In the genomic region with DNA sequence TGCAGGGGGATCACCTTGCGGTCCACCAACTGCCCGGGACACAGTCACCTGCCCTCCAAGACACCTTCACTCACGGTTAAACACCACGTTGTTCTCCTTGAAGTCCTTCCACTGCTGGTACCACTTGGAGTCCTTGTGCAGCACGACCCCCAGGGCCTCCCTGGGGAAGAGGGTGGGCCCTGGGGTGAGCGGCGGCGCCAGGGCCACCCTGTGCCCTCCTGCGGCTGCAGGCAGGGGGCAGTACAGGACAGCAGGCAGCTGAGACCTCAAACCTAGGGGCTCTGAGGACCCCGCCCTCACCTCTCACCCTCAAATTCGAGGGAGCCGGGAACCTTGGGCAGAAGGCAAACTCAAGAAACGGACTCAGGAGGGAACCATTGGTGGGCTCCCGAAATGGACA, we compare ENCODE assay signal across 8 cellular contexts. TPM values are rescaled to one million over a fixed set of nuclear protein-coding genes. Genes with fewer than 3 reads are reported as not detected.
DNase-seq lines count a peak whose midpoint lies in the region; ATAC-seq and TF ChIP-seq lines count a peak whose summit lies in the region.
"Had no signal": no experiment of that assay in that cellular context is flagged by ENCODE, and none has a peak within 500 bp of the region (broad histone marks: within the 10 kb centered on the region; RNA-seq: fewer than 3 reads in every experiment).

No MANE protein-coding gene starts in this region.

- no peak overlapping the region for H4K91ac ChIP-seq in H9 (ENCODE audit: insufficient read length, low read depth, low read length)

- H3K79me1 ChIP-seq in H9 (ENCODE audit: insufficient read depth, low read depth, low read length, poor library complexity, severe bottlenecking): no peaks in the 10 kb centered on the region

- H3K9me3 Mint-ChIP-seq in H9: no peaks in the 10 kb centered on the region
- H3K9me3 Mint-ChIP-seq in chondrocyte (ENCODE audit: low read depth): no peaks in the 10 kb centered on the region

- no peak overlapping the region for H3K23ac ChIP-seq in H9 (ENCODE audit: insufficient read length, low read depth, low read length)

- no peak for TF ChIP-seq POLR2A in sigmoid colon (IDR thresholded peaks at IDR 0.05)

- no CpG with 5 or more reads among the region's 14 CpGs for WGBS in H9 (ENCODE audit: extremely low coverage, insufficient read length, low lambda C conversion rate)
- WGBS in sigmoid colon, 2 donors: 88 to 93% methylated on average over 14 of the region's 14 CpGs

- intact Hi-C loops in sigmoid colon (cut with DNase I): no loop called here

- H3K79me2 ChIP-seq in H9 (ENCODE audit: insufficient read depth, low read length): no peaks in the 10 kb centered on the region

- no peak overlapping the region for H4K5ac ChIP-seq in H9 (ENCODE audit: insufficient read length, low read depth, low read length)

- no peak overlapping the region for H3K27ac ChIP-seq in H9 (ENCODE audit: insufficient read length, low read depth, low read length)
- H3K27ac ChIP-seq in sigmoid colon: peak overlapping the region in 3 of 4 donors; percentile 93 to 97 (median 94)

- H3K4me3 ChIP-seq in sigmoid colon: no peak overlapping the region

- H2BK12ac ChIP-seq in H9 (ENCODE audit: insufficient read length, low read depth, low read length): no peak overlapping the region

- TF ChIP-seq EP300 in sigmoid colon (IDR thresholded peaks at IDR 0.05): no peak

- H3K27ac Mint-ChIP-seq in H9 (no peak overlapping the region), chondrocyte (ENCODE audit: unreplicated experiment) (no peak overlapping the region)

- H3K4me2 ChIP-seq in H9 (ENCODE audit: insufficient read depth, insufficient read length, low read length): no peak overlapping the region

- no peak overlapping the region for H2BK5ac ChIP-seq in H9 (ENCODE audit: insufficient read length, low read length)

- H3K4me3 Mint-ChIP-seq in H9: no peak overlapping the region
- H3K4me3 Mint-ChIP-seq in chondrocyte (ENCODE audit: unreplicated experiment): no peak overlapping the region

- H2AFZ ChIP-seq in H9 (ENCODE audit: low read length): no peak overlapping the region

- no peak overlapping the region for H2AK5ac ChIP-seq in H9 (ENCODE audit: insufficient read length, low read length)

- H3K4me1 ChIP-seq in H9 (ENCODE audit: insufficient read depth, low read length) (no peaks in the 10 kb centered on the region), sigmoid colon (peaks cover 0 to 49% (median 38%) of the 10 kb centered on the region in 4 donors)

- peaks cover 50 to 76% (median 65%) of the 10 kb centered on the region in 4 donors for H3K36me3 ChIP-seq in sigmoid colon

- H3K27me3 ChIP-seq in H9 (ENCODE audit: insufficient read depth, low read length): no peaks in the 10 kb centered on the region
- H3K27me3 ChIP-seq in sigmoid colon: no peaks in the 10 kb centered on the region

- no peak overlapping the region for H3K4ac ChIP-seq in H9 (ENCODE audit: low read depth, low read length)

- no peak overlapping the region for H2BK20ac ChIP-seq in H9 (ENCODE audit: low read depth, low read length, poor library complexity, severe bottlenecking)

- H3K4me1 Mint-ChIP-seq in H9 (peaks cover 0 to 4% of the 10 kb centered on the region in 2 experiments; a peak in 1 of 4 replicates), chondrocyte (ENCODE audit: low read depth) (peaks cover 17% of the 10 kb centered on the region)

- H3K23me2 ChIP-seq in H9 (ENCODE audit: insufficient read length, low read depth, low read length, poor library complexity, severe bottlenecking): no peaks in the 10 kb centered on the region

- H3K14ac ChIP-seq in H9 (ENCODE audit: insufficient read depth, low read length): no peak overlapping the region

- H4K8ac ChIP-seq in H9 (replicated peaks; ENCODE audit: insufficient read length, low read depth, low read length): no peak overlapping the region

- no peak for ATAC-seq in HG03039 (IDR thresholded peaks at IDR 0.05; ENCODE audit: unreplicated experiment)

- no peaks in the 10 kb centered on the region for H4K20me1 ChIP-seq in H9 (ENCODE audit: control insufficient read depth, insufficient read depth, insufficient read length)

- H3K36me3 Mint-ChIP-seq in H9 (ENCODE audit: insufficient read depth in 1 of 3, low read depth in 3 of 3): peaks cover 28 to 78% (median 61%) of the 10 kb centered on the region in 3 experiments; a peak in 6 of 7 replicates
- H3K36me3 Mint-ChIP-seq in chondrocyte (ENCODE audit: low read depth): peaks cover 11% of the 10 kb centered on the region

- H3K27me3 Mint-ChIP-seq in H9 (ENCODE audit: low read depth): no peaks in the 10 kb centered on the region
- H3K27me3 Mint-ChIP-seq in chondrocyte (ENCODE audit: low read depth): no peaks in the 10 kb centered on the region

- H2BK15ac ChIP-seq in H9 (ENCODE audit: low read depth, low read length): no peak overlapping the region

- H3T11ph ChIP-seq in H9 (ENCODE audit: low read length): no peak overlapping the region

- no peak for DNase-seq in H9
- DNase-seq in chondrocyte (ENCODE audit: low spot score): no peak
- no peak for DNase-seq in sigmoid colon
- DNase-seq in 8988T: no peak
- DNase-seq: NCI-H1092 treated with DMSO at 0.1 percent for 48 hours; NCI-H82; stimulated activated CD4-positive, alpha-beta T cell treated with anti-CD3 and anti-CD28 coated beads, Interleukin-4, amount 100 ng/mL, for 1 hour had no signal

- TF ChIP-seq CTCF in H9 (conservative IDR thresholded peaks at IDR 0.05) (peak; percentile 59), chondrocyte (IDR thresholded peaks at IDR 0.05) (peak; percentile 64), sigmoid colon (IDR thresholded peaks at IDR 0.05) (peak in 2 of 4 experiments; percentile 10 to 21)

- no peak overlapping the region for H3K56ac ChIP-seq in H9 (ENCODE audit: insufficient read length, low read depth, low read length)

- no peaks in the 10 kb centered on the region for H3K9me3 ChIP-seq in H9 (ENCODE audit: control insufficient read depth, low read depth, low read length)
- no peaks in the 10 kb centered on the region for H3K9me3 ChIP-seq in sigmoid colon

- no peak overlapping the region for H2BK120ac ChIP-seq in H9 (ENCODE audit: low read depth, low read length, poor library complexity, severe bottlenecking)

- no peak overlapping the region for H3K9ac ChIP-seq in H9 (ENCODE audit: extremely low read depth, insufficient read length, low read length)

- H3K18ac ChIP-seq in H9 (ENCODE audit: insufficient read length, low read depth, low read length): no peak overlapping the region

RNA-seq across cellular contexts. Expression of a gene that starts 7.5 kb away (rescaled TPM):
- total RNA-seq in H9 (2021) (22.7 and 24.5 TPM in 2 replicates), chondrocyte (21.8 to 41.5 TPM (median 36.0 TPM) in 3 replicates), sigmoid colon (10 to 100 TPM; 25.3 to 92.2 (median 38.8) TPM)
- polyA plus RNA-seq in sigmoid colon: 1 to 10 TPM in 1 of 3 donors, under 1 TPM in 2; 0.60 to 2.2 (median 0.92) TPM

RNA-seq across cellular contexts. Expression of a gene that starts 10.1 kb away (rescaled TPM):
- total RNA-seq in H9 (2021) (114 and 122 TPM in 2 replicates), chondrocyte (47.1 to 75.4 TPM (median 68.0 TPM) in 3 replicates), sigmoid colon (10 to 100 TPM; 51.7 to 80.1 (median 78.6) TPM)
- polyA plus RNA-seq in sigmoid colon: 10 to 100 TPM; 33.0 to 72.4 (median 38.8) TPM

RNA-seq across cellular contexts. Expression of a gene that starts 13.3 kb away (rescaled TPM):
- total RNA-seq in H9 (2021) (17.1 and 17.8 TPM in 2 replicates), chondrocyte (17.1 to 27.9 TPM (median 26.4 TPM) in 3 replicates), sigmoid colon (10 to 100 TPM; 20.3 to 31.2 (median 27.8) TPM)
- 10 to 100 TPM; 11.6 to 19.5 (median 16.8) TPM for polyA plus RNA-seq in sigmoid colon

RNA-seq across cellular contexts. Expression of a gene that starts 18.8 kb away (rescaled TPM):
- total RNA-seq in H9 (2021) (5.5 and 6.5 TPM in 2 replicates), chondrocyte (8.1 to 11.6 TPM (median 11.2 TPM) in 3 replicates), sigmoid colon (1 to 10 TPM in 1 of 4 donors, not detected in 3; 1.8 TPM)
- polyA plus RNA-seq in sigmoid colon: not detected

RNA-seq across cellular contexts. Expression of a gene that starts 29.7 kb away (rescaled TPM):
- 47.2 and 48.1 TPM in 2 replicates for total RNA-seq in H9 (2021)
- 24.4 to 27.5 TPM (median 25.7 TPM) in 3 replicates for total RNA-seq in chondrocyte
- 10 to 100 TPM; 12.5 to 20.2 (median 17.4) TPM for total RNA-seq in sigmoid colon
- 10 to 100 TPM; 15.6 to 27.8 (median 15.7) TPM for polyA plus RNA-seq in sigmoid colon
